14 cellular contexts compared by ENCODE assay signal in genomic region chr11:75160328-75160757, GRCh38. TPM values are rescaled to one million over a fixed set of nuclear protein-coding genes. Genes with fewer than 3 reads are reported as not detected.
DNase-seq lines count a peak whose midpoint lies in the region; ATAC-seq, FAIRE-seq and TF ChIP-seq lines count a peak whose summit lies in the region.
"Had no signal": no experiment of that assay in that cellular context is flagged by ENCODE, and none has a peak within 500 bp of the region (broad histone marks: within the 10 kb centered on the region; RNA-seq: fewer than 3 reads in every experiment).

No MANE protein-coding gene starts in this region.

- WGBS in body of pancreas, 2 donors = 41 to 54% methylated on average over 6 of the region's 6 CpGs

- intact Hi-C loops in body of pancreas (cut with DNase I) (loop anchor here (5.0 kb wide), 1 partner anchor 42 kb away; no protein-coding TSS in a partner anchor), kidney (cut with DNase I) (no loop called here), sciatic nerve (cut with DNase I) (no loop called here)

- FAIRE-seq in kidney (lab: Jason Lieb, UNC) = no peak
- FAIRE-seq: G401.6 had no signal

- peak overlapping the region in 1 of 2 donors; percentile 38 for H3K9ac ChIP-seq in kidney (ENCODE audit: low read length in 2 of 2)

- H3K36me3 ChIP-seq in body of pancreas (replicated peaks in 1 of 2; ENCODE audit: insufficient read depth in 1 of 2, low read depth in 2 of 2) (no peaks in the 10 kb centered on the region), kidney (ENCODE audit: control insufficient read depth in 1 of 2, insufficient read depth in 2 of 2, low read length in 2 of 2) (no peaks in the 10 kb centered on the region)
- H3K36me3 ChIP-seq: BE2C, neutrophil had no signal

- H3K9me3 Mint-ChIP-seq in stimulated activated naive CD8-positive, alpha-beta T cell treated with anti-CD3 and anti-CD28 coated beads, Interleukin-15, amount 100 ng/mL, for 72 hours = no peaks in the 10 kb centered on the region

- H3K4me1 ChIP-seq in body of pancreas (peaks cover 69% of the 10 kb centered on the region), kidney (ENCODE audit: control insufficient read depth in 1 of 2, insufficient read depth in 1 of 2, low read depth in 1 of 2, low read length in 2 of 2) (peaks cover 19 to 32% of the 10 kb centered on the region in 2 donors)

- TF ChIP-seq CTCF in body of pancreas (IDR thresholded peaks at IDR 0.05) (no peak), kidney (IDR thresholded peaks at IDR 0.05; ENCODE audit: borderline replicate concordance, extremely low read depth, insufficient read depth) (no peak)

- no peak for TF ChIP-seq POLR2A in body of pancreas (IDR thresholded peaks at IDR 0.05)

- DNase-seq in DMS79 (lab: John Stamatoyannopoulos, UW) (peak; percentile 69), body of pancreas (peak in 2 of 4 donors; percentile 30 to 59), kidney (peak; percentile 26), sciatic nerve (ENCODE audit: low spot score) (no peak), NCI-H82 (lab: John Stamatoyannopoulos, UW) (no peak)
- no peak for DNase-seq in stimulated activated naive CD8-positive, alpha-beta T cell treated with anti-CD3 and anti-CD28 coated beads, Interleukin-15, amount 100 ng/mL, for 72 hours
- no peak for DNase-seq in activated CD4-positive, alpha-beta T cell treated with anti-CD3 and anti-CD28 coated beads for 4 hours
- DNase-seq: BE2C, NCI-H146, NCI-H69, SIG-M5 had no signal

- ATAC-seq in body of pancreas = peak; percentile 17
- peak; percentile 6 for ATAC-seq in sciatic nerve
- ATAC-seq in GM18502 (IDR thresholded peaks at IDR 0.05; ENCODE audit: poor library complexity, unreplicated experiment) = no peak
- ATAC-seq in stimulated activated naive CD8-positive, alpha-beta T cell treated with anti-CD3 and anti-CD28 coated beads, Interleukin-15, amount 100 ng/mL, for 72 hours = no peak

- no peak overlapping the region for H3K4me3 ChIP-seq in body of pancreas
- peak overlapping the region; percentile 21 to 56 for H3K4me3 ChIP-seq in kidney (ENCODE audit: low read length in 2 of 2)

- no peak overlapping the region for H3K27ac Mint-ChIP-seq in stimulated activated naive CD8-positive, alpha-beta T cell treated with anti-CD3 and anti-CD28 coated beads, Interleukin-15, amount 100 ng/mL, for 72 hours

- H3K9me3 ChIP-seq in body of pancreas = no peaks in the 10 kb centered on the region
- no peaks in the 10 kb centered on the region for H3K9me3 ChIP-seq in kidney (ENCODE audit: control insufficient read depth in 1 of 2, low read length in 2 of 2)
- H3K9me3 ChIP-seq: BE2C, neutrophil had no signal

- no peak overlapping the region for H3K4me3 Mint-ChIP-seq in stimulated activated naive CD8-positive, alpha-beta T cell treated with anti-CD3 and anti-CD28 coated beads, Interleukin-15, amount 100 ng/mL, for 72 hours

- H3K27me3 Mint-ChIP-seq in stimulated activated naive CD8-positive, alpha-beta T cell treated with anti-CD3 and anti-CD28 coated beads, Interleukin-15, amount 100 ng/mL, for 72 hours = peaks cover 6% of the 10 kb centered on the region

- H3K27ac ChIP-seq in body of pancreas (peak overlapping the region; percentile 66 to 80 (median 74)), kidney (ENCODE audit: low read depth in 2 of 2, low read length in 2 of 2) (peak overlapping the region; percentile 62 to 91)
- H3K27ac ChIP-seq: neutrophil had no signal

- no peaks in the 10 kb centered on the region for H3K4me1 Mint-ChIP-seq in stimulated activated naive CD8-positive, alpha-beta T cell treated with anti-CD3 and anti-CD28 coated beads, Interleukin-15, amount 100 ng/mL, for 72 hours

- no peaks in the 10 kb centered on the region for H3K27me3 ChIP-seq in body of pancreas
- H3K27me3 ChIP-seq: BE2C had no signal

RNA-seq across cellular contexts. Expression of gene SLCO2B1, which starts 9.4 kb away (rescaled TPM):
- total RNA-seq in body of pancreas (100 to 1,000 TPM in 1 of 2 donors, 10 to 100 TPM in 1; 33.7 to 101 TPM), kidney (117 TPM), sciatic nerve (81.1 TPM)
- 8.9 TPM for polyA plus RNA-seq in kidney (ENCODE audit: insufficient read depth, low read depth, low replicate concordance)

Comparison
In these comparisons a context has a peak if more than half of its experiments do, and no peak if none do; other contexts are left out.
1. DNase-seq: peak in DMS79 (single experiment) and kidney (single experiment); none in sciatic nerve (single experiment), NCI-H82 (single experiment), stimulated activated naive CD8-positive, alpha-beta T cell treated with anti-CD3 and anti-CD28 coated beads, Interleukin-15, amount 100 ng/mL, for 72 hours (0 of 2) and activated CD4-positive, alpha-beta T cell treated with anti-CD3 and anti-CD28 coated beads for 4 hours (0 of 2).
2. ATAC-seq: peak in body of pancreas (single experiment) and sciatic nerve (single experiment); none in GM18502 (single experiment) and stimulated activated naive CD8-positive, alpha-beta T cell treated with anti-CD3 and anti-CD28 coated beads, Interleukin-15, amount 100 ng/mL, for 72 hours (single experiment).
3. H3K4me3 ChIP-seq: peak in kidney (2 of 2); none in body of pancreas (0 of 2).